14 cellular contexts compared by ENCODE assay signal in the genomic region with DNA sequence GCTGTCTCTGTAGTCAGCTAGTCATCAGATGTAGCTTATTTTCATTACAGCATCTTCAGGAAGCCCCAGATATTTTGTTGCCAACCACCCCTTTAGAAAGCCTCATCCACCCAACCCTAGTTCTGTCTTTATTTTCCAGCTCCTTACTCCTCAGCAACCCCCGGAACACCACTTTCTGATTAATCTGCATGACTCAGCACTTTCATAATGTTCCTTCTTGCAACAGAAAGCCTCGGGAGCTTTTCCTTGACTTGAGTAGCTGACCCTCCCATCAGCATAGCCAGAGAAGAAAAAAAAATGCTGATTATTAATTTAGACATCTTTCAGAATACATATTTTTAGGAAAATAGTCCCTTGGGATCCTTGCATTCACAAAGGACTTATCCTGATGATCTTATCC.
DNase-seq lines count a peak whose midpoint lies in the region; ATAC-seq and TF ChIP-seq lines count a peak whose summit lies in the region.
"Had no signal": no experiment of that assay in that cellular context is flagged by ENCODE, and none has a peak within 500 bp of the region (broad histone marks: within the 10 kb centered on the region; RNA-seq: fewer than 3 reads in every experiment).

No MANE protein-coding gene starts in this region.

- H3K36me3 ChIP-seq in SK-N-SH (replicated peaks in 1 of 2; ENCODE audit: control insufficient read depth in 1 of 2, insufficient read depth in 2 of 2, low read length in 1 of 2) (peaks cover 0 to 3% of the 10 kb centered on the region in 2 experiments), adipocyte (ENCODE audit: control insufficient read depth, insufficient read depth, low read length, severe bottlenecking) (no peaks in the 10 kb centered on the region)
- H3K36me3 ChIP-seq: esophagus muscularis mucosa had no signal

- H3K9ac ChIP-seq in SK-N-SH = no peak overlapping the region
- peak overlapping the region; percentile 44 for H3K9ac ChIP-seq in adipocyte (ENCODE audit: low read length)

- peak overlapping the region; percentile 62 for H2AFZ ChIP-seq in SK-N-SH (ENCODE audit: low read depth)

- H3K4me3 ChIP-seq in SK-N-SH (ENCODE audit: low read depth in 2 of 2, low read length in 1 of 2) (peak overlapping the region in 1 of 2 experiments; percentile 43; a peak in 2 of 4 replicates), adipocyte (ENCODE audit: low read length) (peak overlapping the region; percentile 37)
- H3K4me3 ChIP-seq: esophagus muscularis mucosa had no signal

- H3K9me2 ChIP-seq in SK-N-SH = no peaks in the 10 kb centered on the region

- H3K4me1 ChIP-seq in SK-N-SH (ENCODE audit: control insufficient read depth in 1 of 2, insufficient read depth in 2 of 2, low read depth in 1 of 2, low read length in 1 of 2) (no peaks in the 10 kb centered on the region), adipocyte (ENCODE audit: control insufficient read depth, insufficient read depth, low read length) (peaks cover 23% of the 10 kb centered on the region)

- DNase-seq in SK-N-SH (no peak), adipocyte (ENCODE audit: low read depth) (peak; percentile 95), left cardiac atrium (no peak), stromal cell of bone marrow (ENCODE audit: low read depth) (peak; percentile 94), SKM-1 treated with dmso at 0.1 percent for 144 hours (lab: John Stamatoyannopoulos, UW; ENCODE audit: unreplicated experiment) (no peak), left lobe of liver (ENCODE audit: low spot score) (no peak), nucleus accumbens (lab: John Stamatoyannopoulos, UW) (no peak)
- DNase-seq: activated CD4-positive, alpha-beta memory T cell treated with anti-CD3 and anti-CD28 coated beads for 36 hours; activated naive CD8-positive, alpha-beta T cell treated with anti-CD3 and anti-CD28 coated beads, Interleukin-2, amount 50 U/mL, for 24 hours; AML-193; NCI-H345 had no signal

- peak overlapping the region; percentile 38 for H3K4me2 ChIP-seq in SK-N-SH

- no peaks in the 10 kb centered on the region for H3K79me2 ChIP-seq in SK-N-SH (ENCODE audit: insufficient read depth)

- no peak for TF ChIP-seq RAD21 in SK-N-SH (IDR thresholded peaks at IDR 0.05; ENCODE audit: low read length)

- H3K27me3 ChIP-seq in SK-N-SH (ENCODE audit: insufficient read depth) = no peaks in the 10 kb centered on the region
- no peaks in the 10 kb centered on the region for H3K27me3 ChIP-seq in adipocyte (replicated peaks; ENCODE audit: control insufficient read depth, insufficient read depth, low read length)
- H3K27me3 ChIP-seq: esophagus muscularis mucosa had no signal

- CTCF ChIA-PET in SK-N-SH (lab: Yijun Ruan, JAX) = no interaction called here

- 2% methylated on average over 2 of the region's 2 CpGs for WGBS in SK-N-SH (ENCODE audit: low lambda C conversion rate)

- POLR2A ChIA-PET in SK-N-SH (lab: Yijun Ruan, JAX) = no interaction called here

- H3K27ac ChIP-seq in SK-N-SH (ENCODE audit: low read depth in 2 of 2, low read length in 1 of 2) = peak overlapping the region in 1 of 2 experiments; percentile 83; a peak in 2 of 4 replicates
- H3K27ac ChIP-seq: esophagus muscularis mucosa had no signal

- intact Hi-C loops in left cardiac atrium (cut with DNase I) = no loop called here

- H3K9me3 ChIP-seq in SK-N-SH (no peaks in the 10 kb centered on the region), adipocyte (ENCODE audit: control insufficient read depth, low read length) (no peaks in the 10 kb centered on the region)

- TF ChIP-seq EP300 in SK-N-SH (IDR thresholded peaks at IDR 0.05; ENCODE audit: borderline replicate concordance in 1 of 2, low read depth in 1 of 2, low read length in 1 of 2) = no peak

- TF ChIP-seq CTCF in SK-N-SH (IDR thresholded peaks at IDR 0.05) = no peak

- H3F3A ChIP-seq in SK-N-SH (replicated peaks; ENCODE audit: insufficient read depth) = peaks cover 22% of the 10 kb centered on the region

- ATAC-seq in SK-N-SH treated with all-trans-retinoic acid at 6 μM for 48 hours (no peak), left cardiac atrium (peak; percentile 74 to 85), left lobe of liver (no peak)
- ATAC-seq: activated naive CD8-positive, alpha-beta T cell treated with anti-CD3 and anti-CD28 coated beads, Interleukin-2, amount 50 U/mL, for 24 hours; stimulated activated effector memory CD8-positive, alpha-beta T cell treated with anti-CD3 and anti-CD28 coated beads, Interleukin-12 subunit alpha, Interleukin-12 subunit beta, amount 100 ng/mL, for 72 hours had no signal

- H4K20me1 ChIP-seq in SK-N-SH (ENCODE audit: insufficient read depth) = no peaks in the 10 kb centered on the region

TF ChIP-seq in SK-N-SH, 30 proteins besides CTCF, POLR2A, EP300 and RAD21 (continues in another document):
- TF ChIP-seq ELF1 (IDR thresholded peaks at IDR 0.05) = no peak
- TF ChIP-seq, protein P1, sequence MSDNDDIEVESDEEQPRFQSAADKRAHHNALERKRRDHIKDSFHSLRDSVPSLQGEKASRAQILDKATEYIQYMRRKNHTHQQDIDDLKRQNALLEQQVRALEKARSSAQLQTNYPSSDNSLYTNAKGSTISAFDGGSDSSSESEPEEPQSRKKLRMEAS (IDR thresholded peaks at IDR 0.05; ENCODE audit: low read depth) = no peak
- no peak for TF ChIP-seq NRF1 (IDR thresholded peaks at IDR 0.05; ENCODE audit: low read depth, low read length)
- TF ChIP-seq, protein P2, sequence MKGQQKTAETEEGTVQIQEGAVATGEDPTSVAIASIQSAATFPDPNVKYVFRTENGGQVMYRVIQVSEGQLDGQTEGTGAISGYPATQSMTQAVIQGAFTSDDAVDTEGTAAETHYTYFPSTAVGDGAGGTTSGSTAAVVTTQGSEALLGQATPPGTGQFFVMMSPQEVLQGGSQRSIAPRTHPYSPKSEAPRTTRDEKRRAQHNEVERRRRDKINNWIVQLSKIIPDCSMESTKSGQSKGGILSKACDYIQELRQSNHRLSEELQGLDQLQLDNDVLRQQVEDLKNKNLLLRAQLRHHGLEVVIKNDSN (IDR thresholded peaks at IDR 0.05; ENCODE audit: borderline replicate concordance, low read depth) = no peak
- no peak for TF ChIP-seq MXI1 (IDR thresholded peaks at IDR 0.05; ENCODE audit: low read depth, low read length)
- TF ChIP-seq GABPA (IDR thresholded peaks at IDR 0.05; ENCODE audit: low read depth) = no peak
- no peak for TF ChIP-seq RFX5 (IDR thresholded peaks at IDR 0.05; ENCODE audit: low read length)
- TF ChIP-seq MEF2A (IDR thresholded peaks at IDR 0.05; ENCODE audit: borderline replicate concordance, low read depth) = no peak
- no peak for TF ChIP-seq RCOR1 (IDR thresholded peaks at IDR 0.05; ENCODE audit: low read length)
- no peak for TF ChIP-seq PBX3 (IDR thresholded peaks at IDR 0.05)

TF ChIP-seq in SK-N-SH treated with all-trans-retinoic acid at 6 μM for 48 hours, 23 proteins besides CTCF, POLR2A, EP300 and RAD21 (continues in another document):
- TF ChIP-seq GLIS3 (CRISPR knock-in tag; IDR thresholded peaks at IDR 0.05) = no peak
- TF ChIP-seq, protein P3, sequence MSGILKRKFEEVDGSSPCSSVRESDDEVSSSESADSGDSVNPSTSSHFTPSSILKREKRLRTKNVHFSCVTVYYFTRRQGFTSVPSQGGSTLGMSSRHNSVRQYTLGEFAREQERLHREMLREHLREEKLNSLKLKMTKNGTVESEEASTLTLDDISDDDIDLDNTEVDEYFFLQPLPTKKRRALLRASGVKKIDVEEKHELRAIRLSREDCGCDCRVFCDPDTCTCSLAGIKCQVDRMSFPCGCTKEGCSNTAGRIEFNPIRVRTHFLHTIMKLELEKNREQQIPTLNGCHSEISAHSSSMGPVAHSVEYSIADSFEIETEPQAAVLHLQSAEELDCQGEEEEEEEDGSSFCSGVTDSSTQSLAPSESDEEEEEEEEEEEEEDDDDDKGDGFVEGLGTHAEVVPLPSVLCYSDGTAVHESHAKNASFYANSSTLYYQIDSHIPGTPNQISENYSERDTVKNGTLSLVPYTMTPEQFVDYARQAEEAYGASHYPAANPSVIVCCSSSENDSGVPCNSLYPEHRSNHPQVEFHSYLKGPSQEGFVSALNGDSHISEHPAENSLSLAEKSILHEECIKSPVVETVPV (CRISPR knock-in tag; IDR thresholded peaks at IDR 0.05) = no peak
- TF ChIP-seq TCF4 (CRISPR knock-in tag; IDR thresholded peaks at IDR 0.05; ENCODE audit: borderline replicate concordance) = no peak
- no peak for TF ChIP-seq RARB (CRISPR knock-in tag; IDR thresholded peaks at IDR 0.05)
- no peak for TF ChIP-seq ZNF565 (CRISPR knock-in tag; conservative IDR thresholded peaks at IDR 0.05; ENCODE audit: low read depth)
- no peak for TF ChIP-seq ESRRG (CRISPR knock-in tag; IDR thresholded peaks at IDR 0.05)
- no peak for TF ChIP-seq CSDC2 (CRISPR knock-in tag; IDR thresholded peaks at IDR 0.05)
- TF ChIP-seq, protein P4, sequence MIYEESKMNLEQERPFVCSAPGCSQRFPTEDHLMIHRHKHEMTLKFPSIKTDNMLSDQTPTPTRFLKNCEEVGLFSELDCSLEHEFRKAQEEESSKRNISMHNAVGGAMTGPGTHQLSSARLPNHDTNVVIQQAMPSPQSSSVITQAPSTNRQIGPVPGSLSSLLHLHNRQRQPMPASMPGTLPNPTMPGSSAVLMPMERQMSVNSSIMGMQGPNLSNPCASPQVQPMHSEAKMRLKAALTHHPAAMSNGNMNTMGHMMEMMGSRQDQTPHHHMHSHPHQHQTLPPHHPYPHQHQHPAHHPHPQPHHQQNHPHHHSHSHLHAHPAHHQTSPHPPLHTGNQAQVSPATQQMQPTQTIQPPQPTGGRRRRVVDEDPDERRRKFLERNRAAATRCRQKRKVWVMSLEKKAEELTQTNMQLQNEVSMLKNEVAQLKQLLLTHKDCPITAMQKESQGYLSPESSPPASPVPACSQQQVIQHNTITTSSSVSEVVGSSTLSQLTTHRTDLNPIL (CRISPR knock-in tag; IDR thresholded peaks at IDR 0.05; ENCODE audit: low read depth) = no peak
- no peak for TF ChIP-seq TOX (CRISPR knock-in tag; IDR thresholded peaks at IDR 0.05; ENCODE audit: borderline replicate concordance)
- TF ChIP-seq OSR1 (CRISPR knock-in tag; IDR thresholded peaks at IDR 0.05) = no peak
- TF ChIP-seq ZFP30 (CRISPR knock-in tag; IDR thresholded peaks at IDR 0.05) = no peak
- TF ChIP-seq ZFP3 (CRISPR knock-in tag; IDR thresholded peaks at IDR 0.05) = no peak
- no peak for TF ChIP-seq ISL1 (CRISPR knock-in tag; IDR thresholded peaks at IDR 0.05)
- TF ChIP-seq ZNF8 (CRISPR knock-in tag; IDR thresholded peaks at IDR 0.05) = no peak
- no peak for TF ChIP-seq ARNTL (CRISPR knock-in tag; IDR thresholded peaks at IDR 0.05; ENCODE audit: borderline replicate concordance, low read depth)
- no peak for TF ChIP-seq ZNF70 (CRISPR knock-in tag; IDR thresholded peaks at IDR 0.05)
- TF ChIP-seq PPARA (CRISPR knock-in tag; IDR thresholded peaks at IDR 0.05; ENCODE audit: borderline replicate concordance) = no peak

Comparison
In these comparisons a context has a peak if more than half of its experiments do, and no peak if none do; other contexts are left out.
1. DNase-seq: peak in adipocyte (single experiment) and stromal cell of bone marrow (single experiment); none in SK-N-SH (single experiment), left cardiac atrium (single experiment), SKM-1 treated with dmso at 0.1 percent for 144 hours (single experiment), left lobe of liver (single experiment) and nucleus accumbens (0 of 56).
2. ATAC-seq: peak in left cardiac atrium (2 of 2); none in SK-N-SH treated with all-trans-retinoic acid at 6 μM for 48 hours (single experiment) and left lobe of liver (single experiment).